Comparison of ENCODE assay signal across 7 cellular contexts in the genomic region with DNA sequence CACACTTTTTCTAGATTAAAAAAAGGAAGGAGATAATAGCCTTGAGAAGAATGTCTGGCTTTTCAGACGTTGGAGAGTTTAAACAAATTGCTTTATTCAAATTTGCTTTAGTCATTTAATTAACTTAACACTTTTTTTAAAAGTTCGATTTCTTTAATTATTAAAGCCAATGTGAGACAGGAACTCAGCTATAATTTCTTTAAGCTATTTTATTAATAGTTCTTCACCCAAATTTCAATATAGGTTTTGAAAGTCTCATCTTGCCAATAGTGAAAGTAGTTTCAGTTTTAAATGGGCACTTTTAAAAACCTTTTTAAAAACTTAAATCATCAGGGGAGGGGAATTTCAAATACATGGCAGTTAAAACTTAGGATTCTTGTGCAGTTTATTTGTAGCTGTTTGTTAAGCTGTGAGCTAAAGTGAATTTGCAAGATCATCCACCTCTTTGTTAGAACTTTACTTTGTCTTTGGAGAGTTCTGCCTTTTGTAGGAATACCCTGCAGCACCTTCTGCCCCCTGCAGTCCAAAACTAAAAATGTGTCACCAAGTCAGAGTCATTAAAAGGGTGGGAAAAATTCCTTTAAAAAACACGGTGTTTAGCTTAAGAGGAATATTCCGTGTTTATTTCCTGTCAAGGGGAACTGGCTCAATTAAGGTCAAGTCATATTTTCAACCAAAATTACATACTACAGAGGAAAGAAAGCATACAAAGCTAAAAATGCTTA. TPM values are rescaled to one million over a fixed set of nuclear protein-coding genes. Genes with fewer than 3 reads are reported as not detected.
DNase-seq lines count a peak whose midpoint lies in the region; ATAC-seq, FAIRE-seq and TF ChIP-seq lines count a peak whose summit lies in the region.

No MANE protein-coding gene starts in this region.

- H3K4me3 ChIP-seq in HAP-1 (peak overlapping the region; percentile 58), PC-3 (ENCODE audit: low read length) (peak overlapping the region; percentile 96), mammary epithelial cell (replicated peaks in 1 of 3; ENCODE audit: insufficient read depth in 1 of 3, low read depth in 2 of 3, low read length in 3 of 3) (peak overlapping the region; percentile 48 to 91 (median 75)), HepG2 (replicated peaks in 1 of 3; ENCODE audit: insufficient read depth in 1 of 3, low read depth in 2 of 3, low read length in 3 of 3) (peak overlapping the region; percentile 82 to 93 (median 93); a peak in 5 of 6 replicates), tibial artery (peak overlapping the region; percentile 72 to 89)

- TF ChIP-seq POLR2A in HepG2 (IDR thresholded peaks at IDR 0.05; ENCODE audit: insufficient read depth in 1 of 2, low read depth in 2 of 2, low read length in 2 of 2), result peak in 1 of 2 experiments; percentile 57; a peak in 2 of 4 replicates

- H4K20me1 ChIP-seq in PC-3 (ENCODE audit: low read length) (peaks cover 37% of the 10 kb centered on the region), mammary epithelial cell (ENCODE audit: insufficient read depth, low read length) (no peaks in the 10 kb centered on the region), HepG2 (ENCODE audit: insufficient read depth, low read length) (peaks cover 42% of the 10 kb centered on the region)

- peaks cover 18% of the 10 kb centered on the region for H3F3A ChIP-seq in PC-3 (ENCODE audit: low read length, unreplicated experiment)

- H3K27me3 ChIP-seq in HAP-1 (ENCODE audit: low read depth) (no peaks in the 10 kb centered on the region), PC-3 (ENCODE audit: low read length) (no peaks in the 10 kb centered on the region), mammary epithelial cell (ENCODE audit: insufficient read depth, low read length) (no peaks in the 10 kb centered on the region), HepG2 (ENCODE audit: control insufficient read depth in 1 of 2, insufficient read depth in 2 of 2, low read length in 2 of 2) (no peaks in the 10 kb centered on the region; a peak in 1 of 5 replicates), tibial artery (no peaks in the 10 kb centered on the region)

- peak; percentile 32; the same call in 1 of the 2 replicates for TF ChIP-seq RAD21 in HepG2 (CRISPR knock-in tag; IDR thresholded peaks at IDR 0.05)

- H2AFZ ChIP-seq in PC-3 (ENCODE audit: low read length) (no peak overlapping the region), mammary epithelial cell (ENCODE audit: low read depth, low read length) (no peak overlapping the region), HepG2 (ENCODE audit: low read length) (no peak overlapping the region)

- dilution Hi-C loops in mammary epithelial cell (cut with HindIII; ENCODE audit: low sequenced_read_pairs), result loop anchor here (5.0 to 10.0 kb wide), 4 partner anchors 67 to 213 kb away; a partner anchor contains a TSS

- H3K4me1 ChIP-seq in HAP-1 (peaks cover 20% of the 10 kb centered on the region), PC-3 (ENCODE audit: insufficient read depth, low read length) (peaks cover 46% of the 10 kb centered on the region), mammary epithelial cell (ENCODE audit: insufficient read depth, low read length) (peaks cover 41% of the 10 kb centered on the region), HepG2 (ENCODE audit: insufficient read depth, low read length) (peaks cover 49% of the 10 kb centered on the region), tibial artery (peaks cover 0 to 48% (median 25%) of the 10 kb centered on the region in 4 donors)

- TF ChIP-seq CTCF in D721Med (IDR thresholded peaks at IDR 0.05; ENCODE audit: insufficient read depth, missing control alignments), result peak; percentile 75
- peak; percentile 83 for TF ChIP-seq CTCF in PC-3 (conservative IDR thresholded peaks at IDR 0.05; ENCODE audit: low read depth, low read length)
- peak; percentile 60 to 63 for TF ChIP-seq CTCF in mammary epithelial cell (conservative IDR thresholded peaks at IDR 0.05 in 1 of 2, IDR thresholded peaks at IDR 0.05 in 1 of 2; ENCODE audit: extremely low read depth in 1 of 2, insufficient read depth in 1 of 2, low read depth in 1 of 2, low read length in 2 of 2)
- TF ChIP-seq CTCF in HepG2 (CRISPR knock-in tag; IDR thresholded peaks at IDR 0.05), result peak; percentile 67
- peak; percentile 60 to 63 for TF ChIP-seq CTCF in tibial artery (IDR thresholded peaks at IDR 0.05)

- CTCF ChIA-PET in PC-3 (lab: Charles Lee) (interaction anchor here (0.6 to 2.6 kb wide), 7 partner anchors 131 to 214 kb away, joined by 3 to 15 read pairs (median 3); no protein-coding TSS in a partner anchor), mammary epithelial cell (lab: Charles Lee; ENCODE audit: low non-redundant PET) (interaction anchor here (0.6 to 0.9 kb wide), 5 partner anchors 14 to 170 kb away, joined by 3 to 8 read pairs (median 4); no protein-coding TSS in a partner anchor), HepG2 (lab: Yijun Ruan, JAX; ENCODE audit: low intra/inter-chr PET ratio, low total read pairs) (no interaction called here)

- H3K9me2 ChIP-seq in PC-3 (replicated peaks; ENCODE audit: low read length), result no peaks in the 10 kb centered on the region

- TF ChIP-seq EP300 in HepG2 (IDR thresholded peaks at IDR 0.05; ENCODE audit: low read depth in 2 of 2, low read length in 2 of 2) (no peak), HepG2 (CRISPR knock-in tag; IDR thresholded peaks at IDR 0.05; ENCODE audit: borderline replicate concordance) (no peak)

- H3K36me3 ChIP-seq in HAP-1 (replicated peaks), result peaks cover 33% of the 10 kb centered on the region
- peaks cover 19% of the 10 kb centered on the region for H3K36me3 ChIP-seq in PC-3 (ENCODE audit: low read depth, low read length)
- peaks cover 30% of the 10 kb centered on the region for H3K36me3 ChIP-seq in mammary epithelial cell (ENCODE audit: insufficient read depth, low read length)
- peaks cover 8 to 33% of the 10 kb centered on the region in 2 experiments; a peak in 4 of 5 replicates for H3K36me3 ChIP-seq in HepG2 (replicated peaks in 1 of 2; ENCODE audit: control insufficient read depth in 1 of 2, insufficient read depth in 2 of 2, low read length in 2 of 2)
- peaks cover 28 to 36% (median 36%) of the 10 kb centered on the region in 3 donors for H3K36me3 ChIP-seq in tibial artery

- BruUV-seq in PC-3 (replicated peaks; lab: Mats Ljungman, UMichigan), result no TSS peak
- BruUV-seq in mammary epithelial cell (replicated peaks; lab: Mats Ljungman, UMichigan), result no TSS peak
- no TSS peak for BruUV-seq in HepG2 (replicated peaks; lab: Mats Ljungman, UMichigan)

- POLR2A ChIA-PET in PC-3 (lab: Charles Lee; ENCODE audit: unreplicated experiment), result interaction anchor here (0.5 to 3.2 kb wide), 15 partner anchors 14 to 338 kb away, joined by 3 to 37 read pairs (median 4); no protein-coding TSS in a partner anchor
- POLR2A ChIA-PET in HepG2 (lab: Yijun Ruan, JAX), result interaction anchor here (0.8 to 5.8 kb wide), 9 partner anchors 141 to 211 kb away, joined by 3 to 79 read pairs (median 6); no protein-coding TSS in a partner anchor

- FAIRE-seq in D721Med (lab: Jason Lieb, UNC) (peak; percentile 63), HepG2 (lab: Jason Lieb, UNC) (peak; percentile 77)

- peak overlapping the region; percentile 95 for H3K27ac ChIP-seq in PC-3 (ENCODE audit: low read length)
- peak overlapping the region; percentile 97 for H3K27ac ChIP-seq in mammary epithelial cell (ENCODE audit: insufficient read depth, low read depth, low read length)
- H3K27ac ChIP-seq in HepG2 (ENCODE audit: extremely low read length, insufficient read depth, low read length), result peak overlapping the region; percentile 90
- H3K27ac ChIP-seq in tibial artery, result peak overlapping the region; percentile 98 to 99

- in situ Hi-C loops in HAP-1 (cut with MboI; ENCODE audit: low sequenced_read_pairs) (loop anchor here (5.0 to 10.0 kb wide), 2 partner anchors 143 to 170 kb away; no protein-coding TSS in a partner anchor), mammary epithelial cell (cut with MboI; ENCODE audit: low sequenced_read_pairs in 2 of 2) (loop anchor here (5.0 kb wide), 3 partner anchors 138 to 213 kb away; no protein-coding TSS in a partner anchor), HepG2 (cut with HindIII; ENCODE audit: extremely low pct_ligation_motif_present, low pct_unique_long_range_greater_than_20kb) (loop anchor here (5.0 to 25.0 kb wide), 5 partner anchors 138 to 392 kb away; no protein-coding TSS in a partner anchor)

- ATAC-seq in PC-3 (no peak), HepG2 (no peak), HG02852 (IDR thresholded peaks at IDR 0.05; ENCODE audit: unreplicated experiment) (no peak)

- H3K9me3 ChIP-seq in HAP-1, result no peaks in the 10 kb centered on the region
- no peaks in the 10 kb centered on the region for H3K9me3 ChIP-seq in PC-3 (ENCODE audit: low read length)
- no peaks in the 10 kb centered on the region for H3K9me3 ChIP-seq in mammary epithelial cell (replicated peaks; ENCODE audit: insufficient read depth, low read length)
- no peaks in the 10 kb centered on the region for H3K9me3 ChIP-seq in HepG2 (ENCODE audit: low read length)
- no peaks in the 10 kb centered on the region for H3K9me3 ChIP-seq in tibial artery

- WGBS in mammary epithelial cell (ENCODE audit: low coverage, missing lambda C conversion rate), result 0% methylated on average over 4 of the region's 4 CpGs
- 2% methylated on average over 4 of the region's 4 CpGs for WGBS in HepG2 (ENCODE audit: low lambda C conversion rate)

- peak overlapping the region; percentile 87 for H3K4me2 ChIP-seq in PC-3 (ENCODE audit: low read length)
- H3K4me2 ChIP-seq in mammary epithelial cell (ENCODE audit: insufficient read depth, low read depth, low read length), result peak overlapping the region; percentile 87
- H3K4me2 ChIP-seq in HepG2 (ENCODE audit: low read depth, low read length), result peak overlapping the region; percentile 72

- H3K9ac ChIP-seq in PC-3 (ENCODE audit: low read length) (peak overlapping the region; percentile 97), mammary epithelial cell (ENCODE audit: insufficient read depth, low read length) (peak overlapping the region; percentile 95), HepG2 (ENCODE audit: insufficient read depth, low read depth, low read length) (peak overlapping the region; percentile 96)

- intact Hi-C loops in PC-3 (cut with micrococcal nuclease), result loop anchor here (1.0 to 10.0 kb wide), 5 partner anchors 43 to 442 kb away; a partner anchor contains a TSS
- intact Hi-C loops in mammary epithelial cell (cut with micrococcal nuclease), result loop anchor here (1.0 to 5.0 kb wide), 2 partner anchors 173 to 533 kb away; no protein-coding TSS in a partner anchor
- intact Hi-C loops in HepG2 (cut with micrococcal nuclease; ENCODE audit: unreplicated experiment), result loop anchor here (1.0 to 5.0 kb wide), 4 partner anchors 13 to 212 kb away; a partner anchor contains a TSS
- intact Hi-C loops in tibial artery (cut with DNase I; ENCODE audit: low total_unique reads), result loop anchor here (5.0 to 10.0 kb wide), 3 partner anchors 167 to 1000 kb away; a partner anchor contains a TSS

- H3K79me2 ChIP-seq in PC-3 (ENCODE audit: low read length) (peaks cover 93% of the 10 kb centered on the region), mammary epithelial cell (ENCODE audit: insufficient read depth, low read length) (peaks cover 95% of the 10 kb centered on the region), HepG2 (ENCODE audit: insufficient read depth, low read length) (peaks cover 83% of the 10 kb centered on the region)

- DNase-seq in D721Med (ENCODE audit: insufficient read length, low spot score) (no peak), HAP-1 (ENCODE audit: low spot score in 2 of 2) (peak in 1 of 2 experiments; percentile 82), PC-3 (peak; percentile 76), mammary epithelial cell (peak; percentile 46), HepG2 (ENCODE audit: low spot score) (peak; percentile 66), tibial artery (no peak)

RNA-seq across cellular contexts. Expression of a gene that starts 4.6 kb away (rescaled TPM):
- 101 and 114 TPM in 2 replicates for total RNA-seq in PC-3 (2014; rRNA removed)
- 100 to 1,000 TPM; 153 to 189 TPM for total RNA-seq in mammary epithelial cell
- polyA plus RNA-seq in mammary epithelial cell, result 150 TPM
- 58.8 TPM for polyA minus RNA-seq in mammary epithelial cell
- 44.0 and 50.0 TPM in 2 replicates for total RNA-seq in HepG2 (2016; rRNA removed; fragmentation: Illumina TruSeq; extraction: Trizol)
- total RNA-seq in HepG2 (2016; cell fraction: cytosol; rRNA removed; fragmentation: Illumina TruSeq; extraction: Trizol; ENCODE audit: low read depth), result 15.3 and 17.9 TPM in 2 replicates
- 39.7 and 48.5 TPM in 2 replicates for total RNA-seq in HepG2 (2016; cell fraction: insoluble cytoplasmic fraction; rRNA removed; fragmentation: Illumina TruSeq; extraction: Trizol)
- 31.9 and 33.8 TPM in 2 replicates for total RNA-seq in HepG2 (2016; cell fraction: membrane; rRNA removed; fragmentation: Illumina TruSeq; extraction: Trizol)
- total RNA-seq in HepG2 (2016; cell fraction: nucleus; rRNA removed; fragmentation: Illumina TruSeq; extraction: Trizol), result 48.5 and 49.4 TPM in 2 replicates
- polyA plus RNA-seq in HepG2 (2011; rRNA removed), result 76.1 and 76.3 TPM in 2 replicates
- 82.7 and 83.0 TPM in 2 replicates for polyA plus RNA-seq in HepG2 (2011; cell fraction: cytosol; rRNA removed)
- polyA plus RNA-seq in HepG2 (2011; cell fraction: nucleus; rRNA removed), result 170 and 172 TPM in 2 replicates
- polyA plus RNA-seq in HepG2 (2012), result 35.4 and 51.3 TPM in 2 replicates
- 8.5 and 8.6 TPM in 2 replicates for polyA plus RNA-seq in HepG2 (2016; cell fraction: cytosol; fragmentation: Illumina TruSeq; extraction: Trizol; ENCODE audit: low read depth)
- polyA plus RNA-seq in HepG2 (2016; cell fraction: insoluble cytoplasmic fraction; fragmentation: Illumina TruSeq; extraction: Trizol; ENCODE audit: low read depth), result 37.9 and 44.1 TPM in 2 replicates
- polyA plus RNA-seq in HepG2 (2016; cell fraction: membrane; fragmentation: Illumina TruSeq; extraction: Trizol; ENCODE audit: low read depth), result 16.3 and 18.7 TPM in 2 replicates
- polyA plus RNA-seq in HepG2 (2016; cell fraction: nucleus; fragmentation: Illumina TruSeq; extraction: Trizol; ENCODE audit: insufficient read depth, low read depth), result 82.0 and 82.8 TPM in 2 replicates
- 89.5 and 113 TPM in 2 replicates for polyA minus RNA-seq in HepG2 (2011; rRNA and poly(A)+ RNA removed; ENCODE audit: low replicate concordance)
- polyA minus RNA-seq in HepG2 (2011; cell fraction: cytosol; rRNA and poly(A)+ RNA removed), result 43.2 and 45.1 TPM in 2 replicates
- 66.8 and 68.0 TPM in 2 replicates for polyA minus RNA-seq in HepG2 (2011; cell fraction: nucleus; rRNA and poly(A)+ RNA removed)

Comparison
In these comparisons a context has a peak if more than half of its experiments do, and no peak if none do; other contexts are left out.
1. DNase-seq: peak in PC-3 (single experiment), mammary epithelial cell (single experiment) and HepG2 (single experiment); none in D721Med (single experiment) and tibial artery (0 of 2).
2. Peak in every context shown above with its lines, with median percentiles within 50 percentile points of each other: CTCF ChIP-seq, H3K4me3 ChIP-seq, H3K27ac ChIP-seq, H3K4me2 ChIP-seq and H3K9ac ChIP-seq.